Comparison of ENCODE assay signal across 29 cellular contexts in genomic region chr19:55240713-55241020, GRCh38. TPM values are rescaled to one million over a fixed set of nuclear protein-coding genes. Genes with fewer than 3 reads are reported as not detected.
"Had no signal": no experiment of that assay in that cellular context is flagged by ENCODE, and none has a peak within 500 bp of the region (broad histone marks: within the 10 kb centered on the region; RNA-seq: fewer than 3 reads in every experiment).

No MANE protein-coding gene starts in this region.

- H3K4me3 ChIP-seq: gastrocnemius medialis, left lung, mucosa of descending colon, neural progenitor cell, pancreas, right lobe of liver, thoracic aorta, transverse colon, upper lobe of right lung, uterus had no signal

- H3K4me1 Mint-ChIP-seq: mesothelial cell of epicardium, neural progenitor cell had no signal

- H3K9me3 Mint-ChIP-seq: mesothelial cell of epicardium; naive B cell; natural killer cell treated with Interleukin-12 subunit alpha and Interleukin-12 subunit beta and Interleukin-15 and Interleukin-18, amount 100 ng/mL, for 72 hours; neural progenitor cell; stimulated activated memory B cell treated with anti-CD40 and anti-IgM and Interleukin-4, amounts not matched to agents 10 μg/mL and 1 μg/mL and 100 μg/mL, for 72 hours; stimulated activated naive CD8-positive, alpha-beta T cell treated with anti-CD3 and anti-CD28 coated beads, Interleukin-15, Interleukin-2, amounts not matched to agents 100 ng/mL and 50 ng/mL, for 24 hours had no signal

- DNase-seq: cerebellar nuclear complex; cortex of kidney; foreskin fibroblast; gastrocnemius medialis; head of caudate nucleus; mesenchymal stem cell; naive B cell; nucleus accumbens; small intestine; stimulated activated CD4-positive, alpha-beta T cell treated with anti-CD3 and anti-CD28 coated beads, Interleukin-12 subunit alpha, Interleukin-12 subunit beta, amount 100 ng/mL, for 4 hours; stimulated activated CD4-positive, alpha-beta T cell treated with anti-CD3 and anti-CD28 coated beads, Interleukin-1b, Interleukin-23, amount 100 ng/mL, for 48 hours; stimulated activated CD4-positive, alpha-beta T cell treated with anti-CD3 and anti-CD28 coated beads, Interleukin-4, amount 100 ng/mL, for 4 hours; transverse colon; upper lobe of right lung; uterus had no signal

- H3K4me3 Mint-ChIP-seq: mesothelial cell of epicardium; natural killer cell treated with Interleukin-12 subunit alpha and Interleukin-12 subunit beta and Interleukin-15 and Interleukin-18, amount 100 ng/mL, for 72 hours; neural progenitor cell; stimulated activated memory B cell treated with anti-CD40 and anti-IgM and Interleukin-4, amounts not matched to agents 10 μg/mL and 1 μg/mL and 100 μg/mL, for 72 hours; stimulated activated naive CD8-positive, alpha-beta T cell treated with anti-CD3 and anti-CD28 coated beads, Interleukin-15, Interleukin-2, amounts not matched to agents 100 ng/mL and 50 ng/mL, for 24 hours had no signal

- H3K27ac ChIP-seq: epithelial cell of prostate, gastrocnemius medialis, left lung, neural progenitor cell, pancreas, right lobe of liver, thoracic aorta, transverse colon, upper lobe of right lung, uterus had no signal

- H3K27me3 Mint-ChIP-seq: naive B cell; natural killer cell treated with Interleukin-12 subunit alpha and Interleukin-12 subunit beta and Interleukin-15 and Interleukin-18, amount 100 ng/mL, for 72 hours; progenitor cell of endocrine pancreas; stimulated activated memory B cell treated with anti-CD40 and anti-IgM and Interleukin-4, amounts not matched to agents 10 μg/mL and 1 μg/mL and 100 μg/mL, for 72 hours; stimulated activated naive CD8-positive, alpha-beta T cell treated with anti-CD3 and anti-CD28 coated beads, Interleukin-15, Interleukin-2, amounts not matched to agents 100 ng/mL and 50 ng/mL, for 24 hours had no signal

- H3K27ac Mint-ChIP-seq: mesothelial cell of epicardium; natural killer cell treated with Interleukin-12 subunit alpha and Interleukin-12 subunit beta and Interleukin-15 and Interleukin-18, amount 100 ng/mL, for 72 hours; neural progenitor cell; progenitor cell of endocrine pancreas; stimulated activated memory B cell treated with anti-CD40 and anti-IgM and Interleukin-4, amounts not matched to agents 10 μg/mL and 1 μg/mL and 100 μg/mL, for 72 hours; stimulated activated naive CD8-positive, alpha-beta T cell treated with anti-CD3 and anti-CD28 coated beads, Interleukin-15, Interleukin-2, amounts not matched to agents 100 ng/mL and 50 ng/mL, for 24 hours had no signal

- H3K36me3 ChIP-seq: neural progenitor cell, uterus had no signal

- FAIRE-seq: kidney, pancreas, small intestine had no signal

- H3K4me2 ChIP-seq: neural progenitor cell had no signal

- H3K9me3 ChIP-seq: gastrocnemius medialis, left lung, mucosa of descending colon, pancreas, right lobe of liver, thoracic aorta, transverse colon, upper lobe of right lung, uterus had no signal

- H3K4me1 ChIP-seq: gastrocnemius medialis, left lung, neural progenitor cell, pancreas, right lobe of liver, transverse colon, upper lobe of right lung, uterus had no signal

- H2AFZ ChIP-seq: neural progenitor cell had no signal

- ATAC-seq: esophagus mucosa; gastrocnemius medialis; left lung; mucosa of descending colon; natural killer cell treated with Interleukin-12 subunit alpha and Interleukin-12 subunit beta and Interleukin-15 and Interleukin-18, amount 100 ng/mL, for 72 hours; right lobe of liver; stimulated activated memory B cell treated with anti-CD40 and anti-IgM and Interleukin-4, amounts not matched to agents 10 μg/mL and 1 μg/mL and 100 μg/mL, for 72 hours; upper lobe of right lung had no signal

- H3K27me3 ChIP-seq: gastrocnemius medialis, left lung, neural progenitor cell, pancreas, right lobe of liver, transverse colon, upper lobe of right lung, uterus had no signal

RNA-seq across cellular contexts. Expression of gene PTPRH, which starts 31.4 kb away (rescaled TPM):
- total RNA-seq: upper lobe of right lung had no signal

RNA-seq across cellular contexts. Expression of gene BRSK1, which starts 43.1 kb away (rescaled TPM):
- total RNA-seq: gastrocnemius medialis had no signal
